ENCODE assay signal across 8 cellular contexts in genomic region chr7:157010588-157011332, GRCh38. TPM values are rescaled to one million over a fixed set of nuclear protein-coding genes. Genes with fewer than 3 reads are reported as not detected.
DNase-seq lines count a peak whose midpoint lies in the region; ATAC-seq and TF ChIP-seq lines count a peak whose summit lies in the region.

TSS of gene MNX1 (minus strand) at chr7:157010663. CDS start at chr7:157010350, 313 bp downstream.

- ATAC-seq in GM19328 (IDR thresholded peaks at IDR 0.05; ENCODE audit: unreplicated experiment): peak; percentile 85
- ATAC-seq in HG03280 (IDR thresholded peaks at IDR 0.05; ENCODE audit: unreplicated experiment): peak; percentile 85
- ATAC-seq in activated T-cell treated with anti-CD3 and anti-CD28 coated beads, Interleukin-2, amount 50 U/mL, for 72 hours (replicated peaks in 1 of 2): peak; percentile 87 to 90
- peak; percentile 96 for ATAC-seq in Right ventricle myocardium superior (ENCODE audit: poor library complexity)

- peaks cover 0 to 2% of the 10 kb centered on the region in 2 donors for H3K36me3 Mint-ChIP-seq in activated T-cell treated with anti-CD3 and anti-CD28 coated beads, Interleukin-2, amount 50 U/mL, for 72 hours (ENCODE audit: insufficient read depth in 2 of 2)
- H3K36me3 Mint-ChIP-seq in HFFc6 (ENCODE audit: low read depth): no peaks in the 10 kb centered on the region

- H3K4me3 Mint-ChIP-seq in activated T-cell treated with anti-CD3 and anti-CD28 coated beads, Interleukin-2, amount 50 U/mL, for 72 hours: peak within 1 kb of the TSS; percentile 83 to 84
- no peak within 1 kb of the TSS for H3K4me3 Mint-ChIP-seq in HFFc6

- peaks cover 19% of the 10 kb centered on the region for H3K4me1 Mint-ChIP-seq in activated T-cell treated with anti-CD3 and anti-CD28 coated beads, Interleukin-2, amount 50 U/mL, for 72 hours (ENCODE audit: low read depth)
- H3K4me1 Mint-ChIP-seq in HFFc6 (ENCODE audit: low read depth): no peaks in the 10 kb centered on the region

- peaks cover 77% of the 10 kb centered on the region for H3K27me3 Mint-ChIP-seq in activated T-cell treated with anti-CD3 and anti-CD28 coated beads, Interleukin-2, amount 50 U/mL, for 72 hours (ENCODE audit: low read depth)
- H3K27me3 Mint-ChIP-seq in HFFc6 (ENCODE audit: insufficient read depth): peaks cover 62% of the 10 kb centered on the region

- no peaks in the 10 kb centered on the region for H3K36me3 ChIP-seq in rectal smooth muscle tissue (ENCODE audit: control insufficient read depth, insufficient read depth, low read length)

- DNase-seq in Caki2 (ENCODE audit: low read depth): peak; percentile 86
- peak; percentile 80 for DNase-seq in NCI-H460 (ENCODE audit: extremely low read depth, low read depth)
- peak; percentile 78 to 80 for DNase-seq in activated T-cell treated with anti-CD3 and anti-CD28 coated beads, Interleukin-2, amount 50 U/mL, for 72 hours
- peak; percentile 64 for DNase-seq in Right ventricle myocardium superior
- DNase-seq in HFFc6: no peak

- H3K4me1 ChIP-seq in rectal smooth muscle tissue (ENCODE audit: control insufficient read depth, insufficient read depth, low read length): no peaks in the 10 kb centered on the region

- no peak within 1 kb of the TSS for H3K27ac Mint-ChIP-seq in activated T-cell treated with anti-CD3 and anti-CD28 coated beads, Interleukin-2, amount 50 U/mL, for 72 hours
- H3K27ac Mint-ChIP-seq in HFFc6: no peak within 1 kb of the TSS

- no peak for TF ChIP-seq CTCF in HFFc6 (IDR thresholded peaks at IDR 0.05)

- no peak within 1 kb of the TSS for H3K27ac ChIP-seq in rectal smooth muscle tissue (ENCODE audit: low read depth, low read length)

- no peak within 1 kb of the TSS for H3K9ac ChIP-seq in rectal smooth muscle tissue (ENCODE audit: low read length)

- H3K4me3 ChIP-seq in rectal smooth muscle tissue (ENCODE audit: low read length): peak within 1 kb of the TSS; percentile 60

- peaks cover 29% of the 10 kb centered on the region for H3K27me3 ChIP-seq in rectal smooth muscle tissue (ENCODE audit: control insufficient read depth, insufficient read depth, low read length)

- in situ Hi-C loops in Caki2 (cut with HindIII; ENCODE audit: low pct_unique_long_range_greater_than_20kb, low sequenced_read_pairs): no loop called here

- intact Hi-C loops in Right ventricle myocardium superior (cut with DNase I): no loop called here

- H3K9me3 Mint-ChIP-seq in activated T-cell treated with anti-CD3 and anti-CD28 coated beads, Interleukin-2, amount 50 U/mL, for 72 hours: no peaks in the 10 kb centered on the region
- H3K9me3 Mint-ChIP-seq in HFFc6: no peaks in the 10 kb centered on the region

RNA-seq across cellular contexts. Expression of gene MNX1, which starts in this region (rescaled TPM):
- 14.5 and 19.5 TPM in 2 replicates for total RNA-seq in Caki2 (2014; rRNA removed; shearing (Covaris generic); ENCODE audit: low replicate concordance)
- 1.8 and 2.7 TPM in 2 replicates for total RNA-seq in NCI-H460 (2014; rRNA removed; shearing (Covaris generic))
- 5.2 and 18.6 TPM in 2 replicates for polyA plus RNA-seq in NCI-H460 (2014; cell fraction: nucleus; rRNA removed)
- under 1 TPM; 0.17 to 0.39 TPM for total RNA-seq in activated T-cell treated with anti-CD3 and anti-CD28 coated beads, Interleukin-2, amount 50 U/mL, for 72 hours
- total RNA-seq in Right ventricle myocardium superior: not detected
- not detected for total RNA-seq in HFFc6 (2021; fragmentation: NEBNext Ultra II Directional; extraction: Animal tissue kit (Norgen Biotek cat#: 25700))

Comparison
In these comparisons a context has a peak if more than half of its experiments do, and no peak if none do; other contexts are left out.
1. Peak in DNase-seq and ATAC-seq in activated T-cell treated with anti-CD3 and anti-CD28 coated beads, Interleukin-2, amount 50 U/mL, for 72 hours; RNA of the gene not detected or under 1 TPM.
2. Peak in DNase-seq and ATAC-seq in Right ventricle myocardium superior; RNA of the gene not detected or under 1 TPM.